Comparison of ENCODE assay signal across 8 cellular contexts in genomic region chr14:64338616-64339316, GRCh38. TPM values are rescaled to one million over a fixed set of nuclear protein-coding genes. Genes with fewer than 3 reads are reported as not detected.
A peak's percentile ranks its signal among the peaks of the same experiment; 100 is the strongest.
DNase-seq lines count a peak whose midpoint lies in the region; ATAC-seq and TF ChIP-seq lines count a peak whose summit lies in the region.

No MANE protein-coding gene starts in this region.

- H3K27ac ChIP-seq in C4-2B (peak overlapping the region; percentile 88), left lung (peak overlapping the region; percentile 83 to 85)

- H3K4me3 Mint-ChIP-seq in dendritic cell treated with granulocyte-macrophage colony-stimulating factor and Interleukin-4, amounts not matched to agents 40 ng/mL and 50 ng/mL, for 4 days, result peak overlapping the region; percentile 92

- intact Hi-C loops in dendritic cell treated with granulocyte-macrophage colony-stimulating factor and Interleukin-4, amounts not matched to agents 40 ng/mL and 50 ng/mL, for 4 days (cut with micrococcal nuclease), result loop anchor here (1.0 to 5.0 kb wide), 2 partner anchors 50 to 696 kb away; partner anchors contain the start of genes MTHFD1 and WDR89
- intact Hi-C loops in left lung (cut with DNase I), result no loop called here

- H3K36me3 Mint-ChIP-seq in dendritic cell treated with granulocyte-macrophage colony-stimulating factor and Interleukin-4, amounts not matched to agents 40 ng/mL and 50 ng/mL, for 4 days (ENCODE audit: low read depth), result peaks cover 16% of the 10 kb centered on the region

- H3K4me1 Mint-ChIP-seq in dendritic cell treated with granulocyte-macrophage colony-stimulating factor and Interleukin-4, amounts not matched to agents 40 ng/mL and 50 ng/mL, for 4 days (ENCODE audit: low read depth), result peaks cover 25% of the 10 kb centered on the region

- ATAC-seq in GM19372 (IDR thresholded peaks at IDR 0.05; ENCODE audit: low read depth, unreplicated experiment) (peak; percentile 88), HG03521 (IDR thresholded peaks at IDR 0.05; ENCODE audit: unreplicated experiment) (peak; percentile 83), left lung (peak; percentile 92)

- peak overlapping the region; percentile 91 for H3K27ac Mint-ChIP-seq in dendritic cell treated with granulocyte-macrophage colony-stimulating factor and Interleukin-4, amounts not matched to agents 40 ng/mL and 50 ng/mL, for 4 days

- no peaks in the 10 kb centered on the region for H3K36me3 ChIP-seq in left lung

- H3K9me3 Mint-ChIP-seq in dendritic cell treated with granulocyte-macrophage colony-stimulating factor and Interleukin-4, amounts not matched to agents 40 ng/mL and 50 ng/mL, for 4 days, result peaks cover 15% of the 10 kb centered on the region

- H3K4me3 ChIP-seq in left lung, result peak overlapping the region; percentile 75 to 77

- no peaks in the 10 kb centered on the region for H3K27me3 ChIP-seq in left lung

- H3K9me3 ChIP-seq in left lung, result peaks cover 0 to 12% of the 10 kb centered on the region in 2 donors

- H3K4me1 ChIP-seq in left lung, result peaks cover 6 to 19% of the 10 kb centered on the region in 2 donors

- TF ChIP-seq CTCF in C4-2B (conservative IDR thresholded peaks at IDR 0.05) (no peak), left lung (IDR thresholded peaks at IDR 0.05) (no peak)

- no peaks in the 10 kb centered on the region for H3K27me3 Mint-ChIP-seq in dendritic cell treated with granulocyte-macrophage colony-stimulating factor and Interleukin-4, amounts not matched to agents 40 ng/mL and 50 ng/mL, for 4 days

- DNase-seq in NCI-H69 (lab: John Stamatoyannopoulos, UW) (peak; percentile 100), left lung (peak; percentile 93 to 98)
- peak; percentile 77 for DNase-seq in activated CD4-positive, alpha-beta T cell treated with anti-CD3 and anti-CD28 coated beads, Interleukin-2, amount 50 U/mL, for 1 hour
- peak; percentile 78 for DNase-seq in stimulated activated CD4-positive, alpha-beta T cell treated with anti-CD3 and anti-CD28 coated beads, Interleukin-2, amount 100 ng/mL, for 4 hours (ENCODE audit: low read depth)

RNA-seq across cellular contexts. Expression of gene ESR2, which starts 44.6 kb away (rescaled TPM):
- under 1 TPM; 0.21 to 0.58 TPM for total RNA-seq in left lung

RNA-seq across cellular contexts. Expression of gene MTHFD1, which starts 49.4 kb away (rescaled TPM):
- 10 to 100 TPM; 51.7 to 69.6 TPM for total RNA-seq in left lung

Comparison
In these comparisons a context has a peak if more than half of its experiments do, and no peak if none do; other contexts are left out.
1. Peak in every context shown above with its lines: DNase-seq, ATAC-seq, H3K4me3 ChIP-seq and H3K27ac ChIP-seq.